ENCODE assay signal across 10 cellular contexts in the genomic region with DNA sequence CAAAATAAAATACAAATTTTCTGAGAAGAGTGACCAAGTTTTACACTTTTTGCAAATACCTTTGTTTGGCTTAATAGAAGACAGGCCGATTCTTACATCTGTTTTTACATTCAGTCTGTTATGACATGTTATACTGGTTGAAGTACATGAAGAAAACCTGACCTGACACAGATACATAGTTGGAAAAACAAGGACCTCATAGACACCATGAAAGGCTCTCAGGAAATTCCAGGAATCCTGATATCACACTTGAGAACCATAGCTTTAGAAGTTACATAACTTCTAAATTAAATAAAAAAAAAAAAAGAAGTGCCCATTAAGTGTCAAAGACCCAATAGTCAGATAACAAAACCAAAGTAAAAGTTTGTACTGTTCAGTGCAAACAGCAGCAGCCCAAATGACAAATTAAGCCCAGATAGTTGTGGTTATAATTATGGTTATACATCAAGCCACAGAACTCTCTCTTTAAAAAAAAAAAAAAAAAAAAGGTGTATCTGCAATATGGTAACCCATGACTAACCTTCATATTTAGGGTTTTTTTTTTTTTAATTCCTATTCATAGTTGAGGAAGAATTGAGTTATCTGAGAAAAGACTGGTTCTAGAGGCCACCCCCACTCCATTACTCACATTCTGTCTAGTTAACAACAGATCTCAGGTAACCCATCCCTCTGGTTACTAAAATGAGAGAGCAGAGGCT. TPM values are rescaled to one million over a fixed set of nuclear protein-coding genes. Genes with fewer than 3 reads are reported as not detected.
DNase-seq lines count a peak whose midpoint lies in the region; ATAC-seq and TF ChIP-seq lines count a peak whose summit lies in the region.
"Had no signal": no experiment of that assay in that cellular context is flagged by ENCODE, and none has a peak within 500 bp of the region (broad histone marks: within the 10 kb centered on the region; RNA-seq: fewer than 3 reads in every experiment).

No MANE protein-coding gene starts in this region.

- H3K27ac ChIP-seq in SK-N-SH (ENCODE audit: low read depth in 2 of 2, low read length in 1 of 2) (no peak overlapping the region), GM23338 (ENCODE audit: low read depth) (no peak overlapping the region), esophagus squamous epithelium (no peak overlapping the region)
- H3K27ac ChIP-seq: upper lobe of right lung had no signal

- ATAC-seq in SK-N-SH treated with all-trans-retinoic acid at 6 μM for 48 hours (peak; percentile 44), GM23338 (no peak), memory B cell (ENCODE audit: low read depth) (no peak), left lobe of liver (no peak)
- ATAC-seq: Panc1 had no signal

- H3K27ac Mint-ChIP-seq in GM23338 (peak overlapping the region; percentile 59; the same call in 1 of the 2 replicates), memory B cell (peak overlapping the region; percentile 41)

- no peak for TF ChIP-seq RAD21 in SK-N-SH (IDR thresholded peaks at IDR 0.05; ENCODE audit: low read length)

- WGBS in SK-N-SH (ENCODE audit: low lambda C conversion rate), result 98% methylated on average over 1 of the region's 1 CpG
- 72 to 76% methylated on average over 1 of the region's 1 CpG for WGBS in esophagus squamous epithelium, 2 donors

- H2AFZ ChIP-seq in SK-N-SH (ENCODE audit: low read depth) (no peak overlapping the region), GM23338 (no peak overlapping the region)

- H3K9me2 ChIP-seq in SK-N-SH (no peaks in the 10 kb centered on the region), GM23338 (ENCODE audit: insufficient read depth) (no peaks in the 10 kb centered on the region)

- no peaks in the 10 kb centered on the region for H3F3A ChIP-seq in SK-N-SH (replicated peaks; ENCODE audit: insufficient read depth)
- no peaks in the 10 kb centered on the region for H3F3A ChIP-seq in GM23338 (replicated peaks; ENCODE audit: low read depth)

- intact Hi-C loops in esophagus squamous epithelium (cut with DNase I), result no loop called here

- TF ChIP-seq CTCF in SK-N-SH (IDR thresholded peaks at IDR 0.05) (no peak), GM23338 (conservative IDR thresholded peaks at IDR 0.05; ENCODE audit: low read depth in 2 of 2) (no peak), esophagus squamous epithelium (IDR thresholded peaks at IDR 0.05) (no peak)

- no peak for DNase-seq in SK-N-SH
- DNase-seq in GM23338 (ENCODE audit: low spot score), result no peak
- DNase-seq in LHCN-M2 (ENCODE audit: low read depth), result peak; percentile 20
- no peak for DNase-seq in memory B cell (ENCODE audit: low spot score in 2 of 2)
- no peak for DNase-seq in GM19240 (ENCODE audit: insufficient read length, low spot score)
- no peak for DNase-seq in esophagus squamous epithelium (lab: John Stamatoyannopoulos, UW)
- no peak for DNase-seq in left lobe of liver (ENCODE audit: low spot score)
- DNase-seq: upper lobe of right lung had no signal

- H3K4me1 ChIP-seq in SK-N-SH (ENCODE audit: control insufficient read depth in 1 of 2, insufficient read depth in 2 of 2, low read depth in 1 of 2, low read length in 1 of 2) (peaks cover 0 to 14% of the 10 kb centered on the region in 2 experiments; a peak in 2 of 4 replicates), GM23338 (ENCODE audit: insufficient read depth) (peaks cover 31% of the 10 kb centered on the region), esophagus squamous epithelium (peaks cover 0 to 48% (median 10%) of the 10 kb centered on the region in 3 donors)

- peaks cover 3% of the 10 kb centered on the region for H3K27me3 Mint-ChIP-seq in GM23338 (ENCODE audit: insufficient read depth, low read depth, poor library complexity)
- no peaks in the 10 kb centered on the region for H3K27me3 Mint-ChIP-seq in memory B cell

- H3K9ac ChIP-seq in SK-N-SH, result no peak overlapping the region

- peaks cover 46% of the 10 kb centered on the region for H3K4me1 Mint-ChIP-seq in GM23338
- H3K4me1 Mint-ChIP-seq in memory B cell, result peaks cover 41% of the 10 kb centered on the region

- H3K36me3 Mint-ChIP-seq in GM23338 (ENCODE audit: low read depth), result no peaks in the 10 kb centered on the region; the same call in 2 of the 3 replicates
- peaks cover 8% of the 10 kb centered on the region for H3K36me3 Mint-ChIP-seq in memory B cell

- TF ChIP-seq POLR2A in esophagus squamous epithelium (IDR thresholded peaks at IDR 0.05), result no peak

- H3K9me3 ChIP-seq in SK-N-SH (no peaks in the 10 kb centered on the region), esophagus squamous epithelium (no peaks in the 10 kb centered on the region)
- H3K9me3 ChIP-seq: upper lobe of right lung had no signal

- H3K4me3 ChIP-seq in SK-N-SH (ENCODE audit: low read depth in 2 of 2, low read length in 1 of 2) (no peak overlapping the region), GM23338 (no peak overlapping the region), esophagus squamous epithelium (no peak overlapping the region)
- H3K4me3 ChIP-seq: upper lobe of right lung had no signal

- CTCF ChIA-PET in SK-N-SH (lab: Yijun Ruan, JAX), result no interaction called here

- H3K4me2 ChIP-seq in SK-N-SH, result no peak overlapping the region
- no peak overlapping the region; the same call in 1 of the 2 replicates for H3K4me2 ChIP-seq in GM23338

- no peak overlapping the region for H3K4me3 Mint-ChIP-seq in GM23338
- no peak overlapping the region for H3K4me3 Mint-ChIP-seq in memory B cell

- POLR2A ChIA-PET in SK-N-SH (lab: Yijun Ruan, JAX), result no interaction called here

- TF ChIP-seq EP300 in SK-N-SH (IDR thresholded peaks at IDR 0.05; ENCODE audit: borderline replicate concordance in 1 of 2, low read depth in 1 of 2, low read length in 1 of 2), result no peak

- H3K36me3 ChIP-seq in SK-N-SH (replicated peaks in 1 of 2; ENCODE audit: control insufficient read depth in 1 of 2, insufficient read depth in 2 of 2, low read length in 1 of 2) (peaks cover 12 to 30% of the 10 kb centered on the region in 2 experiments), GM23338 (ENCODE audit: insufficient read depth) (no peaks in the 10 kb centered on the region), esophagus squamous epithelium (peaks cover 0 to 12% (median 0%) of the 10 kb centered on the region in 3 donors)
- H3K36me3 ChIP-seq: upper lobe of right lung had no signal

- H3K27me3 ChIP-seq in SK-N-SH (ENCODE audit: insufficient read depth) (no peaks in the 10 kb centered on the region), GM23338 (ENCODE audit: insufficient read depth) (no peaks in the 10 kb centered on the region), esophagus squamous epithelium (no peaks in the 10 kb centered on the region)
- H3K27me3 ChIP-seq: upper lobe of right lung had no signal

- peaks cover 99% of the 10 kb centered on the region for H3K79me2 ChIP-seq in SK-N-SH (ENCODE audit: insufficient read depth)
- peaks cover 100% of the 10 kb centered on the region for H3K79me2 ChIP-seq in GM23338 (replicated peaks; ENCODE audit: insufficient read depth)

- H4K20me1 ChIP-seq in SK-N-SH (ENCODE audit: insufficient read depth), result peaks cover 53% of the 10 kb centered on the region
- H4K20me1 ChIP-seq in GM23338 (replicated peaks; ENCODE audit: insufficient read depth), result peaks cover 28% of the 10 kb centered on the region

- H3K9me3 Mint-ChIP-seq in GM23338 (no peaks in the 10 kb centered on the region), memory B cell (no peaks in the 10 kb centered on the region)

TF ChIP-seq in SK-N-SH treated with all-trans-retinoic acid at 6 μM for 48 hours, 23 proteins besides CTCF, POLR2A, EP300 and RAD21 (continues in another document):
- no peak for TF ChIP-seq PPARA (CRISPR knock-in tag; IDR thresholded peaks at IDR 0.05; ENCODE audit: borderline replicate concordance)
- no peak for TF ChIP-seq RARB (CRISPR knock-in tag; IDR thresholded peaks at IDR 0.05)
- peak; percentile 51; the same call in 1 of the 2 replicates for TF ChIP-seq ZFP30 (CRISPR knock-in tag; IDR thresholded peaks at IDR 0.05)

TF ChIP-seq in SK-N-SH, 30 proteins besides CTCF, POLR2A, EP300 and RAD21 (continues in another document):
- TF ChIP-seq FOSL2 (IDR thresholded peaks at IDR 0.05; ENCODE audit: borderline replicate concordance, low read depth) (no peak), POLR2AphosphoS5 (IDR thresholded peaks at IDR 0.05; ENCODE audit: low read depth, low read length) (no peak), TEAD4 (IDR thresholded peaks at IDR 0.05; ENCODE audit: borderline replicate concordance, insufficient read depth) (no peak), NRF1 (IDR thresholded peaks at IDR 0.05; ENCODE audit: low read depth, low read length) (no peak), ELF1 (IDR thresholded peaks at IDR 0.05) (no peak), NFIC (IDR thresholded peaks at IDR 0.05; ENCODE audit: borderline replicate concordance) (no peak), YY1 (IDR thresholded peaks at IDR 0.05; ENCODE audit: low read depth) (no peak)
- TF ChIP-seq, protein P1, sequence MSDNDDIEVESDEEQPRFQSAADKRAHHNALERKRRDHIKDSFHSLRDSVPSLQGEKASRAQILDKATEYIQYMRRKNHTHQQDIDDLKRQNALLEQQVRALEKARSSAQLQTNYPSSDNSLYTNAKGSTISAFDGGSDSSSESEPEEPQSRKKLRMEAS (IDR thresholded peaks at IDR 0.05; ENCODE audit: low read depth), result no peak

TF ChIP-seq in GM23338, 12 proteins besides CTCF, POLR2A, EP300 and RAD21 (continues in another document):
- TF ChIP-seq POLR2AphosphoS5 (IDR thresholded peaks at IDR 0.05; ENCODE audit: low read depth) (no peak), STAT1 (IDR thresholded peaks at IDR 0.05; ENCODE audit: unreplicated experiment) (no peak), CREB1 (CRISPR knock-in tag; IDR thresholded peaks at IDR 0.05; ENCODE audit: low read depth) (no peak)

RNA-seq across cellular contexts. Expression of a gene that starts 19.8 kb away (rescaled TPM):
- 12.5 and 15.1 TPM in 2 replicates for polyA plus RNA-seq in SK-N-SH (2012; rRNA removed)
- 11.8 and 14.2 TPM in 2 replicates for polyA plus RNA-seq in SK-N-SH (2012; cell fraction: cytosol; rRNA removed)
- 32.1 and 53.6 TPM in 2 replicates for polyA plus RNA-seq in SK-N-SH (2012; cell fraction: nucleus; rRNA removed)
- total RNA-seq in GM23338 (2014; rRNA removed; shearing (Covaris generic)), result 61.4 and 69.3 TPM in 2 replicates
- 36.3 and 46.0 TPM in 2 replicates for polyA plus RNA-seq in GM23338 (2016; fragmentation: Nextera tagmentation; extraction: Ambion mirVana)
- 30.1 and 33.1 TPM in 2 replicates for total RNA-seq in LHCN-M2 (2014; rRNA removed)
- polyA plus RNA-seq in LHCN-M2 (2012), result 10.1 TPM
- total RNA-seq in esophagus squamous epithelium, result 10 to 100 TPM; 16.0 to 42.3 (median 25.4) TPM
- total RNA-seq in left lobe of liver, result 10.7 TPM
